Comparison of ENCODE assay signal across 8 cellular contexts in the genomic region with DNA sequence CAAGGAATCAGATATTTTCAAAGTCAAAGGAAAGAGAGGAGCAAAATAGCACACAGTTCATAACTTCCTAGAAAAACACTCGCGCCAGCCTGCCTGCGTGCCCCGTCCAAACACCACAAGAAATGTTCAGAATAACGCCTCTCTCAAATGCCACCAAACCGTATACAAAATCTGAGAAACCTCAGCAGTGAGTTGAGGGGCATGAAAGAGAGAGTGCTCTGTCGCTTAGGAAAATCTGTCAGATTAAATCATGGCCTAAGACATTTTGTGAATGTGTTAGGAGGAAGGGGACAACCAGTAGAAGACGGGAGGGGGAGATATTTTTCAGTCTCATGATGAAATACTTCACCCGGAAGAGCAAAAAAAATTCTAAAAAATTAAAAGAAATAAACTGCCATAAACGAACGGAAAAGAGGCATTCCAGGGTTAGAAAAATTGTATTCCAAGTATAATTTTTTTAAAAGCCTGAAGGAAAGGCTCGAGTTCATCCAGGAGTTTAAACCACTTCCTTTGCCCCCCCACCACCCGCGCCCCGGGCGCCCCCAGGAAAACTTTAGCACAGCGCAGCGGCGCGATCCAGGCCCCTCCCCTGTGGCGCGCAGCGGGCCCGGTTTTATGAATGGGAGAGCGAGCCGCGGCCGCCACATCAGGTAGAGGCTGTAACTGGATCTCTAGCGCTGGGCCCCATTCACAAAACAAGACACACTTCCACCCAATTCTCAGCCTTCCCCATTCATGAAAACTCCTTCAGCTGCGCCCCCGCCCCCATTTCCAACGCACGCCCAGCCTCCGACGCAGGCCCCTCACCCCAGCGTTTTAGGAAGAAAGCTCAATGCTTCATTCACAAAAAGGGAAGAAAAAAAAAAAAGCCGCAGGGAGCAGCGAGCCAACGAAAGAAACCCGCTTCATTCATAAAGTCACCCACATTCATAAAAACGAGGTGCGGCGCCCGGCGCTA. TPM values are rescaled to one million over a fixed set of nuclear protein-coding genes. Genes with fewer than 3 reads are reported as not detected.
DNase-seq lines count a peak whose midpoint lies in the region; ATAC-seq and TF ChIP-seq lines count a peak whose summit lies in the region.

No MANE protein-coding gene starts in this region.

- POLR2A ChIA-PET in activated CD4-positive, alpha-beta memory T cell treated with anti-CD3 and anti-CD28 coated beads, Interleukin-2, amount 10 ng/mL, durations not matched to agents 7 days and 5 days (lab: Charles Lee): interaction anchor here (0.9 kb wide), 1 partner anchor 169 kb away, joined by 3 read pairs; the partner anchor contains the start of gene TRA2B

- H3K27me3 Mint-ChIP-seq in activated CD4-positive, alpha-beta memory T cell treated with anti-CD3 and anti-CD28 coated beads, Interleukin-2, amount 10 ng/mL, durations not matched to agents 7 days and 5 days: peaks cover 84% of the 10 kb centered on the region
- H3K27me3 Mint-ChIP-seq in endothelial cell (ENCODE audit: unreplicated experiment): peaks cover 20% of the 10 kb centered on the region
- H3K27me3 Mint-ChIP-seq in stimulated activated naive B cell treated with anti-CD40 and anti-IgM and Interleukin-4, amounts not matched to agents 10 μg/mL and 1 μg/mL and 100 μg/mL, for 72 hours: peaks cover 46 to 67% of the 10 kb centered on the region in 2 donors

- DNase-seq in DMS153 (lab: John Stamatoyannopoulos, UW) (peak; percentile 40), HL-60 (ENCODE audit: low read depth in 1 of 2, low spot score in 1 of 2) (peak in 1 of 2 experiments; percentile 72), NCI-H748 (lab: John Stamatoyannopoulos, UW; ENCODE audit: unreplicated experiment) (peak; percentile 72), endothelial cell (ENCODE audit: low spot score) (peak; percentile 57), medulla oblongata (ENCODE audit: extremely low spot score) (peak; percentile 78)
- DNase-seq in activated CD4-positive, alpha-beta memory T cell treated with anti-CD3 and anti-CD28 coated beads, Interleukin-2, amount 10 ng/mL, durations not matched to agents 7 days and 5 days: peak; percentile 50
- peak; percentile 26 for DNase-seq in stimulated activated naive B cell treated with anti-CD40 and anti-IgM and Interleukin-4, amounts not matched to agents 10 μg/mL and 1 μg/mL and 100 μg/mL, for 72 hours

- peaks cover 38% of the 10 kb centered on the region for H3K4me1 Mint-ChIP-seq in activated CD4-positive, alpha-beta memory T cell treated with anti-CD3 and anti-CD28 coated beads, Interleukin-2, amount 10 ng/mL, durations not matched to agents 7 days and 5 days
- peaks cover 30% of the 10 kb centered on the region for H3K4me1 Mint-ChIP-seq in endothelial cell (ENCODE audit: unreplicated experiment)
- peaks cover 41 to 50% of the 10 kb centered on the region in 2 donors for H3K4me1 Mint-ChIP-seq in stimulated activated naive B cell treated with anti-CD40 and anti-IgM and Interleukin-4, amounts not matched to agents 10 μg/mL and 1 μg/mL and 100 μg/mL, for 72 hours

- TF ChIP-seq CTCF in HL-60 (IDR thresholded peaks at IDR 0.05; ENCODE audit: insufficient read depth, low read length) (no peak), endothelial cell (IDR thresholded peaks at IDR 0.05; ENCODE audit: unreplicated experiment) (no peak)

- H3K27ac ChIP-seq in HL-60 (replicated peaks): peak overlapping the region; percentile 74

- peak overlapping the region; percentile 91 for H3K4me3 ChIP-seq in HL-60 (replicated peaks; ENCODE audit: insufficient read depth, low read length)

- peak in 1 of 2 donors; percentile 25 for ATAC-seq in stimulated activated naive B cell treated with anti-CD40 and anti-IgM and Interleukin-4, amounts not matched to agents 10 μg/mL and 1 μg/mL and 100 μg/mL, for 72 hours (replicated peaks)
- no peak for ATAC-seq in GM19035 (IDR thresholded peaks at IDR 0.05; ENCODE audit: unreplicated experiment)

- CTCF ChIA-PET in activated CD4-positive, alpha-beta memory T cell treated with anti-CD3 and anti-CD28 coated beads, Interleukin-2, amount 10 ng/mL, durations not matched to agents 7 days and 5 days (lab: Charles Lee): interaction anchor here (0.6 to 0.7 kb wide), 2 partner anchors 293 to 433 kb away, joined by 3 read pairs; no protein-coding TSS in a partner anchor

- no peaks in the 10 kb centered on the region for H3K9me3 Mint-ChIP-seq in activated CD4-positive, alpha-beta memory T cell treated with anti-CD3 and anti-CD28 coated beads, Interleukin-2, amount 10 ng/mL, durations not matched to agents 7 days and 5 days
- H3K9me3 Mint-ChIP-seq in endothelial cell (ENCODE audit: unreplicated experiment): no peaks in the 10 kb centered on the region
- H3K9me3 Mint-ChIP-seq in stimulated activated naive B cell treated with anti-CD40 and anti-IgM and Interleukin-4, amounts not matched to agents 10 μg/mL and 1 μg/mL and 100 μg/mL, for 72 hours: no peaks in the 10 kb centered on the region

- peak overlapping the region; percentile 77 for H3K4me3 Mint-ChIP-seq in activated CD4-positive, alpha-beta memory T cell treated with anti-CD3 and anti-CD28 coated beads, Interleukin-2, amount 10 ng/mL, durations not matched to agents 7 days and 5 days
- peak overlapping the region; percentile 98 for H3K4me3 Mint-ChIP-seq in endothelial cell (ENCODE audit: unreplicated experiment)
- peak overlapping the region; percentile 93 to 97 for H3K4me3 Mint-ChIP-seq in stimulated activated naive B cell treated with anti-CD40 and anti-IgM and Interleukin-4, amounts not matched to agents 10 μg/mL and 1 μg/mL and 100 μg/mL, for 72 hours

- H3K27ac Mint-ChIP-seq in activated CD4-positive, alpha-beta memory T cell treated with anti-CD3 and anti-CD28 coated beads, Interleukin-2, amount 10 ng/mL, durations not matched to agents 7 days and 5 days: peak overlapping the region; percentile 14
- H3K27ac Mint-ChIP-seq in endothelial cell (ENCODE audit: unreplicated experiment): peak overlapping the region; percentile 92
- H3K27ac Mint-ChIP-seq in stimulated activated naive B cell treated with anti-CD40 and anti-IgM and Interleukin-4, amounts not matched to agents 10 μg/mL and 1 μg/mL and 100 μg/mL, for 72 hours: peak overlapping the region; percentile 56

- peaks cover 2% of the 10 kb centered on the region for H3K36me3 Mint-ChIP-seq in activated CD4-positive, alpha-beta memory T cell treated with anti-CD3 and anti-CD28 coated beads, Interleukin-2, amount 10 ng/mL, durations not matched to agents 7 days and 5 days (ENCODE audit: low read depth)
- H3K36me3 Mint-ChIP-seq in endothelial cell (ENCODE audit: low read depth, unreplicated experiment): peaks cover 16% of the 10 kb centered on the region
- no peaks in the 10 kb centered on the region for H3K36me3 Mint-ChIP-seq in stimulated activated naive B cell treated with anti-CD40 and anti-IgM and Interleukin-4, amounts not matched to agents 10 μg/mL and 1 μg/mL and 100 μg/mL, for 72 hours

- H3K27me3 ChIP-seq in HL-60 (ENCODE audit: insufficient read depth, poor library complexity, severe bottlenecking): no peaks in the 10 kb centered on the region

RNA-seq across cellular contexts. Expression of gene ETV5, which starts 1.5 kb away (rescaled TPM):
- 1 to 10 TPM; 2.5 to 3.3 TPM for total RNA-seq in activated CD4-positive, alpha-beta memory T cell treated with anti-CD3 and anti-CD28 coated beads, Interleukin-2, amount 10 ng/mL, durations not matched to agents 7 days and 5 days
- 40.6 TPM for total RNA-seq in endothelial cell (ENCODE audit: unreplicated experiment)

Comparison
In these comparisons a context has a peak if more than half of its experiments do, and no peak if none do; other contexts are left out.
1. H3K27ac Mint-ChIP-seq: peak in every context shown above with its lines; median percentile 92 in endothelial cell; 56 in stimulated activated naive B cell treated with anti-CD40 and anti-IgM and Interleukin-4, amounts not matched to agents 10 μg/mL and 1 μg/mL and 100 μg/mL, for 72 hours; 14 in activated CD4-positive, alpha-beta memory T cell treated with anti-CD3 and anti-CD28 coated beads, Interleukin-2, amount 10 ng/mL, durations not matched to agents 7 days and 5 days.